Comparison of ENCODE assay signal across 26 cellular contexts in the genomic region with DNA sequence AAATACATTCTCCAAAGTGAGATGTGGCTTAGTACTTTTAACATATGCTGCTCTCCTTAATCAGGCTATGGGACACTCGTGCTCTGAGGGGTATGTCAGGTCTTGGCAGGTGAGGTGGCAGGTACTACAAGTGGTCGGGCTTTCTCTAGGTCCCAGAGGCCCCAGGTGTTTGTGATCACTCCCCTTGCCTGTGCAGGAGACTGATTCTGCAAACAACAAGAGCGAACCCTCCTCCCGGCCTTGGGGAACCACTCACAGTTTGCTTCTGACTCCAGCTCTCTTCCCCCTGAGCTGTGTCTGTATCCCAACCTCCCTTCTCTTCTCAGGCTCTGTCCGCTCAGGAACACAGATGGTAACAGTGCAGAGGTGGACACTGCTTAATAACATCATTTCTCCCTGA. TPM values are rescaled to one million over a fixed set of nuclear protein-coding genes. Genes with fewer than 3 reads are reported as not detected.
DNase-seq lines count a peak whose midpoint lies in the region; ATAC-seq lines count a peak whose summit lies in the region.
"Had no signal": no experiment of that assay in that cellular context is flagged by ENCODE, and none has a peak within 500 bp of the region (broad histone marks: within the 10 kb centered on the region; RNA-seq: fewer than 3 reads in every experiment).

No MANE protein-coding gene starts in this region.

- intact Hi-C loops in left cardiac atrium (cut with DNase I) (no loop called here), right cardiac atrium (cut with DNase I) (no loop called here)

- H3K4me3 ChIP-seq in right cardiac atrium (ENCODE audit: low read length), result no peak overlapping the region
- H3K4me3 ChIP-seq: GM23338, HAP-1, PC-9, SJSA1 had no signal

- no peaks in the 10 kb centered on the region for H3K27me3 ChIP-seq in right cardiac atrium (ENCODE audit: control insufficient read depth, insufficient read depth)
- H3K27me3 ChIP-seq: SJSA1 had no signal

- DNase-seq in left cardiac atrium (peak; percentile 12), right cardiac atrium (no peak), islet precursor cell (peak; percentile 38), MV-4-11 (lab: John Stamatoyannopoulos, UW) (no peak), NCI-H1092 treated with DMSO at 0.1 percent for 48 hours (lab: John Stamatoyannopoulos, UW) (no peak)
- DNase-seq in stimulated activated CD8-positive, alpha-beta memory T cell treated with anti-CD3 and anti-CD28 coated beads, Interleukin-4, amount 100 ng/mL, for 48 hours, result peak; percentile 13
- DNase-seq: AML-193; C1 segment of cervical spinal cord; CD4-positive, alpha-beta memory T cell; COR-L47; HFFc6; MM.1S; NCI-H1048; NCI-H1417 treated with DMSO at 0.1 percent for 48 hours; NCI-H1694 treated with DMSO at 0.1 percent for 48 hours; NCI-H2081; NCI-H2227 treated with DMSO at 0.1 percent for 48 hours; NCI-H526 treated with DMSO at 0.1 percent for 48 hours; PC-9 had no signal

- no peaks in the 10 kb centered on the region for H3K9me3 ChIP-seq in right cardiac atrium (ENCODE audit: control insufficient read depth, low read length)
- H3K9me3 ChIP-seq: HAP-1, SJSA1 had no signal

- ATAC-seq in left cardiac atrium (no peak), right cardiac atrium (no peak), GM21360 (IDR thresholded peaks at IDR 0.05; ENCODE audit: unreplicated experiment) (no peak)
- ATAC-seq: GM23338, Right ventricle myocardium inferior had no signal

- H3K4me1 ChIP-seq in right cardiac atrium (ENCODE audit: control insufficient read depth, insufficient read depth, low read length), result peaks cover 7% of the 10 kb centered on the region
- H3K4me1 ChIP-seq: HAP-1 had no signal

- H3K27ac ChIP-seq in right cardiac atrium (ENCODE audit: low read length), result no peak overlapping the region
- H3K27ac ChIP-seq: KMS-11, PC-9, SJSA1 had no signal

- WGBS in right cardiac atrium, result 95% methylated on average over 5 of the region's 5 CpGs

RNA-seq across cellular contexts. Expression of gene ATOH8, which starts 48.1 kb away (rescaled TPM):
- total RNA-seq in left cardiac atrium (10 to 100 TPM; 23.4 to 29.1 TPM), right cardiac atrium (10 to 100 TPM; 35.7 to 55.5 (median 45.7) TPM)
- 57.8 TPM for polyA plus RNA-seq in right cardiac atrium
- total RNA-seq: CD4-positive, alpha-beta memory T cell; PC-9 had no signal
- polyA plus RNA-seq: CD4-positive, alpha-beta memory T cell; IgD-negative memory B cell had no signal

Comparison
In these comparisons a context has a peak if more than half of its experiments do, and no peak if none do; other contexts are left out.
1. DNase-seq: peak in left cardiac atrium (single experiment), islet precursor cell (single experiment) and stimulated activated CD8-positive, alpha-beta memory T cell treated with anti-CD3 and anti-CD28 coated beads, Interleukin-4, amount 100 ng/mL, for 48 hours (single experiment); none in right cardiac atrium (0 of 3), MV-4-11 (single experiment) and NCI-H1092 treated with DMSO at 0.1 percent for 48 hours (single experiment).